Comparison of ENCODE assay signal across 8 cellular contexts in genomic region chr5:151223447-151224264, GRCh38. TPM values are rescaled to one million over a fixed set of nuclear protein-coding genes. Genes with fewer than 3 reads are reported as not detected.
DNase-seq lines count a peak whose midpoint lies in the region; ATAC-seq, FAIRE-seq and TF ChIP-seq lines count a peak whose summit lies in the region.

Gene CCDC69 (minus strand): TSS chr5:151224092. CDS start chr5:151223970, 122 bp downstream.

- WGBS in liver, result under 1% methylated on average over 58 of the region's 58 CpGs

- H3K9ac ChIP-seq in liver (ENCODE audit: low read depth in 1 of 2, low read length in 2 of 2), result peak within 1 kb of the TSS; percentile 42 to 75

- H3K9me3 ChIP-seq in AG04450 (ENCODE audit: control insufficient read depth, insufficient read depth, low read length) (no peaks in the 10 kb centered on the region), liver (ENCODE audit: control insufficient read depth in 4 of 4, low read length in 3 of 4) (no peaks in the 10 kb centered on the region)

- FAIRE-seq in GM18507 (lab: Jason Lieb, UNC), result peak; percentile 48

- POLR2A ChIA-PET in AG04450 (lab: Yijun Ruan, JAX), result interaction anchor here (1.1 to 1.6 kb wide), 2 partner anchors 11 to 29 kb away, joined by 6 to 7 read pairs; partner anchors contain the start of gene GM2A

- DNase-seq in AG04450 (ENCODE audit: low read depth, low spot score) (no peak), GM18507 (ENCODE audit: extremely low spot score, insufficient read length, low read depth) (no peak), NCI-H2196 (lab: John Stamatoyannopoulos, UW; ENCODE audit: unreplicated experiment) (peak; percentile 50), dermis microvascular lymphatic vessel endothelial cell (ENCODE audit: low read depth in 2 of 2) (peak; percentile 30 to 78)
- DNase-seq in activated CD4-positive, alpha-beta T cell treated with anti-CD3 and anti-CD28 coated beads for 1 hour, result peak; percentile 38
- peak; percentile 62 for DNase-seq in stimulated activated CD4-positive, alpha-beta T cell treated with anti-CD3 and anti-CD28 coated beads, Interleukin-4, amount 100 ng/mL, for 24 hours

- no peaks in the 10 kb centered on the region for H3K36me3 ChIP-seq in liver (ENCODE audit: control insufficient read depth in 4 of 4, insufficient read depth in 3 of 4, low read depth in 1 of 4, low read length in 3 of 4)

- TF ChIP-seq RAD21 in liver (IDR thresholded peaks at IDR 0.05), result peak in 1 of 2 donors; percentile 48

- TF ChIP-seq CTCF in AG04450 (IDR thresholded peaks at IDR 0.05; ENCODE audit: low read depth, low read length) (0 out of 2 replicates have a peak, but pooled peaks have one; percentile 18), liver (IDR thresholded peaks at IDR 0.05; ENCODE audit: low read depth, low read length, missing input control) (no peak)

- H3K27me3 ChIP-seq in AG04450 (ENCODE audit: control insufficient read depth, insufficient read depth, low read length) (peaks cover 3% of the 10 kb centered on the region), liver (ENCODE audit: control insufficient read depth in 4 of 4, insufficient read depth in 4 of 4, low read length in 3 of 4) (no peaks in the 10 kb centered on the region)

- H3K4me3 ChIP-seq in AG04450 (ENCODE audit: low read depth, low read length) (peak within 1 kb of the TSS; percentile 60), liver (ENCODE audit: low read depth in 1 of 3, low read length in 3 of 3) (peak within 1 kb of the TSS; percentile 62 to 86 (median 75))

- no peak within 1 kb of the TSS for H3K27ac ChIP-seq in AG04450 (ENCODE audit: low read depth, low read length)
- H3K27ac ChIP-seq in liver (ENCODE audit: low read depth in 1 of 2, low read length in 2 of 2), result peak within 1 kb of the TSS; percentile 76 to 78

- CTCF ChIA-PET in AG04450 (lab: Charles Lee), result interaction anchor here (0.6 to 1.6 kb wide), 2 partner anchors 15 to 173 kb away, joined by 4 to 7 read pairs; no protein-coding TSS in a partner anchor

- H3K4me1 ChIP-seq in liver (ENCODE audit: control insufficient read depth in 4 of 4, insufficient read depth in 4 of 4, low read length in 3 of 4), result peaks cover 3 to 14% (median 10%) of the 10 kb centered on the region in 4 donors

- ATAC-seq in HG02885 (IDR thresholded peaks at IDR 0.05; ENCODE audit: poor library complexity, unreplicated experiment), result peak; percentile 75

TF ChIP-seq in liver, 16 proteins besides CTCF, POLR2A, EP300 and RAD21:
- no peak for TF ChIP-seq HNF4G (IDR thresholded peaks at IDR 0.05)
- no peak for TF ChIP-seq ATF3 (IDR thresholded peaks at IDR 0.05)
- no peak for TF ChIP-seq EGR1 (IDR thresholded peaks at IDR 0.05; ENCODE audit: low read depth in 2 of 2)
- TF ChIP-seq ZBTB33 (IDR thresholded peaks at IDR 0.05), result no peak
- TF ChIP-seq SP1 (IDR thresholded peaks at IDR 0.05), result no peak
- TF ChIP-seq TAF1 (conservative IDR thresholded peaks at IDR 0.05), result no peak
- no peak for TF ChIP-seq NR2F2 (IDR thresholded peaks at IDR 0.05)
- TF ChIP-seq FOXA1 (IDR thresholded peaks at IDR 0.05), result no peak
- TF ChIP-seq FOXA2 (IDR thresholded peaks at IDR 0.05), result no peak
- peak; percentile 62 for TF ChIP-seq YY1 (IDR thresholded peaks at IDR 0.05)
- TF ChIP-seq HNF4A (conservative IDR thresholded peaks at IDR 0.05), result peak in 1 of 2 donors; percentile 12
- peak; percentile 36 for TF ChIP-seq REST (IDR thresholded peaks at IDR 0.05)
- TF ChIP-seq MAX (IDR thresholded peaks at IDR 0.05), result no peak
- TF ChIP-seq GABPA (IDR thresholded peaks at IDR 0.05 in 1 of 2, conservative IDR thresholded peaks at IDR 0.05 in 1 of 2), result no peak
- no peak for TF ChIP-seq JUND (IDR thresholded peaks at IDR 0.05)
- TF ChIP-seq RXRA (IDR thresholded peaks at IDR 0.05), result no peak

RNA-seq across cellular contexts. Expression of gene CCDC69, which starts in this region (rescaled TPM):
- polyA plus RNA-seq in AG04450 (2011; rRNA removed) (1.9 TPM in 2 replicates), liver (10 to 100 TPM; 14.2 to 28.6 TPM)
- 0.92 and 1.2 TPM in 2 replicates for polyA minus RNA-seq in AG04450 (2011; rRNA and poly(A)+ RNA removed)
- total RNA-seq in dermis microvascular lymphatic vessel endothelial cell (3.4 and 3.5 TPM in 2 replicates), liver (10 to 100 TPM; 11.9 to 21.8 TPM)

Comparison
In these comparisons a context has a peak if more than half of its experiments do, and no peak if none do; other contexts are left out.
1. DNase-seq: peak in NCI-H2196 (single experiment), activated CD4-positive, alpha-beta T cell treated with anti-CD3 and anti-CD28 coated beads for 1 hour (single experiment), dermis microvascular lymphatic vessel endothelial cell (2 of 2) and stimulated activated CD4-positive, alpha-beta T cell treated with anti-CD3 and anti-CD28 coated beads, Interleukin-4, amount 100 ng/mL, for 24 hours (single experiment); none in AG04450 (single experiment) and GM18507 (single experiment).